Comparison of ENCODE assay signal across 17 cellular contexts in the genomic region with DNA sequence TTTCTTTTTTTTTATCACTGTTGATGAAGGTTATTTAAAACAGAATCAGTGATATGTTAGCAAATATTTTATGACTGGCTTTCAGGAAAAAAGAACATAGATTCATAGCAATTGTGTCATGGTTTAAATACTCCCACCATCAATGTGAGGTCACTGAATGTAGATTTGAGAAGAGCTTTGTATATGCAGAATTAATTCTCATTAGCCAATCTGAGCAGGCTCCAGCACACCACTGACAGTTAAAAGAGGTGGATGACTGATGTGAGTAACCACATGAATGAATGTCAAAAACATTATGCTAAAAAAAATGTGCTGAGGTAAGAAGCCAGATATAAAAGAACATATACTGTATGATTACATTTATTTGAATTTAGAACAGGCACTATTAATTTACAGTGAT.
DNase-seq lines count a peak whose midpoint lies in the region; ATAC-seq, FAIRE-seq and TF ChIP-seq lines count a peak whose summit lies in the region.
"Had no signal": no experiment of that assay in that cellular context is flagged by ENCODE, and none has a peak within 500 bp of the region (broad histone marks: within the 10 kb centered on the region; RNA-seq: fewer than 3 reads in every experiment).

No MANE protein-coding gene starts in this region.

- FAIRE-seq in bronchial epithelial cell (lab: Jason Lieb, UNC): no peak
- FAIRE-seq: H54 had no signal

- peaks cover 14% of the 10 kb centered on the region for H3K4me1 Mint-ChIP-seq in activated naive CD4-positive, alpha-beta T cell treated with anti-CD3 and anti-CD28 coated beads, Interleukin-2, amount 50 U/mL, for 24 hours
- H3K4me1 Mint-ChIP-seq in activated naive CD4-positive, alpha-beta T cell treated with anti-CD3 and anti-CD28 coated beads, Interleukin-2, amount 10 ng/mL, durations not matched to agents 7 days and 5 days: no peaks in the 10 kb centered on the region
- peaks cover 4% of the 10 kb centered on the region for H3K4me1 Mint-ChIP-seq in stimulated activated naive CD8-positive, alpha-beta T cell treated with anti-CD3 and anti-CD28 coated beads, Interleukin-15, amount 100 ng/mL, for 72 hours
- H3K4me1 Mint-ChIP-seq in osteocyte (ENCODE audit: unreplicated experiment): no peaks in the 10 kb centered on the region

- H3K4me3 Mint-ChIP-seq in activated naive CD4-positive, alpha-beta T cell treated with anti-CD3 and anti-CD28 coated beads, Interleukin-2, amount 50 U/mL, for 24 hours: no peak overlapping the region
- H3K4me3 Mint-ChIP-seq in activated naive CD4-positive, alpha-beta T cell treated with anti-CD3 and anti-CD28 coated beads, Interleukin-2, amount 10 ng/mL, durations not matched to agents 7 days and 5 days: no peak overlapping the region
- H3K4me3 Mint-ChIP-seq in stimulated activated naive CD8-positive, alpha-beta T cell treated with anti-CD3 and anti-CD28 coated beads, Interleukin-15, amount 100 ng/mL, for 72 hours: no peak overlapping the region
- H3K4me3 Mint-ChIP-seq in osteocyte (ENCODE audit: unreplicated experiment): no peak overlapping the region

- DNase-seq in activated naive CD4-positive, alpha-beta T cell treated with anti-CD3 and anti-CD28 coated beads, Interleukin-2, amount 10 ng/mL, durations not matched to agents 7 days and 5 days: no peak
- DNase-seq in NCI-H226: peak; percentile 27
- DNase-seq in bronchial epithelial cell (ENCODE audit: low read depth): peak; percentile 15
- DNase-seq in stimulated activated naive CD8-positive, alpha-beta T cell treated with anti-CD3 and anti-CD28 coated beads, Interleukin-15, amount 100 ng/mL, for 72 hours: no peak
- DNase-seq in osteocyte (ENCODE audit: extremely low spot score, unreplicated experiment): no peak
- no peak for DNase-seq in ACHN
- DNase-seq: C1 segment of cervical spinal cord, DMS79, KBM-7, NCI-H1105 treated with DMSO at 0.1 percent for 48 hours, NCI-H1694, NCI-H2227 treated with DMSO at 0.1 percent for 48 hours, NCI-H526, PC-3, SIG-M5 had no signal

- no peaks in the 10 kb centered on the region for H3K36me3 ChIP-seq in bronchial epithelial cell (ENCODE audit: control insufficient read depth, insufficient read depth, low read length)

- no peak overlapping the region for H3K4me3 ChIP-seq in bronchial epithelial cell (ENCODE audit: low read depth, low read length)

- CTCF ChIA-PET in activated naive CD4-positive, alpha-beta T cell treated with anti-CD3 and anti-CD28 coated beads, Interleukin-2, amount 10 ng/mL, durations not matched to agents 7 days and 5 days (lab: Charles Lee): no interaction called here

- TF ChIP-seq CTCF in bronchial epithelial cell (IDR thresholded peaks at IDR 0.05; ENCODE audit: insufficient read depth, low read length, severe bottlenecking) (no peak), osteocyte (IDR thresholded peaks at IDR 0.05) (no peak)

- H3K27me3 ChIP-seq in bronchial epithelial cell (ENCODE audit: control insufficient read depth, insufficient read depth, low read length): no peaks in the 10 kb centered on the region

- no peaks in the 10 kb centered on the region for H3K27me3 Mint-ChIP-seq in activated naive CD4-positive, alpha-beta T cell treated with anti-CD3 and anti-CD28 coated beads, Interleukin-2, amount 50 U/mL, for 24 hours
- no peaks in the 10 kb centered on the region for H3K27me3 Mint-ChIP-seq in activated naive CD4-positive, alpha-beta T cell treated with anti-CD3 and anti-CD28 coated beads, Interleukin-2, amount 10 ng/mL, durations not matched to agents 7 days and 5 days
- no peaks in the 10 kb centered on the region for H3K27me3 Mint-ChIP-seq in stimulated activated naive CD8-positive, alpha-beta T cell treated with anti-CD3 and anti-CD28 coated beads, Interleukin-15, amount 100 ng/mL, for 72 hours
- no peaks in the 10 kb centered on the region for H3K27me3 Mint-ChIP-seq in osteocyte (ENCODE audit: unreplicated experiment)

- peak overlapping the region; percentile 35 for H3K27ac Mint-ChIP-seq in activated naive CD4-positive, alpha-beta T cell treated with anti-CD3 and anti-CD28 coated beads, Interleukin-2, amount 50 U/mL, for 24 hours
- no peak overlapping the region for H3K27ac Mint-ChIP-seq in activated naive CD4-positive, alpha-beta T cell treated with anti-CD3 and anti-CD28 coated beads, Interleukin-2, amount 10 ng/mL, durations not matched to agents 7 days and 5 days
- H3K27ac Mint-ChIP-seq in stimulated activated naive CD8-positive, alpha-beta T cell treated with anti-CD3 and anti-CD28 coated beads, Interleukin-15, amount 100 ng/mL, for 72 hours: no peak overlapping the region
- no peak overlapping the region for H3K27ac Mint-ChIP-seq in osteocyte (ENCODE audit: unreplicated experiment)

- H3K36me3 Mint-ChIP-seq in activated naive CD4-positive, alpha-beta T cell treated with anti-CD3 and anti-CD28 coated beads, Interleukin-2, amount 50 U/mL, for 24 hours: peaks cover 14% of the 10 kb centered on the region
- no peaks in the 10 kb centered on the region for H3K36me3 Mint-ChIP-seq in activated naive CD4-positive, alpha-beta T cell treated with anti-CD3 and anti-CD28 coated beads, Interleukin-2, amount 10 ng/mL, durations not matched to agents 7 days and 5 days
- H3K36me3 Mint-ChIP-seq in osteocyte (ENCODE audit: unreplicated experiment): peaks cover 7% of the 10 kb centered on the region

- no peaks in the 10 kb centered on the region for H3K9me3 Mint-ChIP-seq in activated naive CD4-positive, alpha-beta T cell treated with anti-CD3 and anti-CD28 coated beads, Interleukin-2, amount 50 U/mL, for 24 hours
- peaks cover 2% of the 10 kb centered on the region for H3K9me3 Mint-ChIP-seq in activated naive CD4-positive, alpha-beta T cell treated with anti-CD3 and anti-CD28 coated beads, Interleukin-2, amount 10 ng/mL, durations not matched to agents 7 days and 5 days
- H3K9me3 Mint-ChIP-seq in stimulated activated naive CD8-positive, alpha-beta T cell treated with anti-CD3 and anti-CD28 coated beads, Interleukin-15, amount 100 ng/mL, for 72 hours: no peaks in the 10 kb centered on the region
- no peaks in the 10 kb centered on the region for H3K9me3 Mint-ChIP-seq in osteocyte (ENCODE audit: unreplicated experiment)

- in situ Hi-C loops in ACHN (cut with HindIII; ENCODE audit: low pct_ligation_motif_present, low pct_unique_long_range_greater_than_20kb, low sequenced_read_pairs): no loop called here

- peak; percentile 62 for ATAC-seq in stimulated activated naive CD8-positive, alpha-beta T cell treated with anti-CD3 and anti-CD28 coated beads, Interleukin-15, amount 100 ng/mL, for 72 hours
- ATAC-seq: PC-3 had no signal

Comparison
In these comparisons a context has a peak if more than half of its experiments do, and no peak if none do; other contexts are left out.
1. DNase-seq: peak in NCI-H226 (single experiment) and bronchial epithelial cell (single experiment); none in activated naive CD4-positive, alpha-beta T cell treated with anti-CD3 and anti-CD28 coated beads, Interleukin-2, amount 10 ng/mL, durations not matched to agents 7 days and 5 days (single experiment), stimulated activated naive CD8-positive, alpha-beta T cell treated with anti-CD3 and anti-CD28 coated beads, Interleukin-15, amount 100 ng/mL, for 72 hours (0 of 2), osteocyte (single experiment) and ACHN (single experiment).